In the genomic region with DNA sequence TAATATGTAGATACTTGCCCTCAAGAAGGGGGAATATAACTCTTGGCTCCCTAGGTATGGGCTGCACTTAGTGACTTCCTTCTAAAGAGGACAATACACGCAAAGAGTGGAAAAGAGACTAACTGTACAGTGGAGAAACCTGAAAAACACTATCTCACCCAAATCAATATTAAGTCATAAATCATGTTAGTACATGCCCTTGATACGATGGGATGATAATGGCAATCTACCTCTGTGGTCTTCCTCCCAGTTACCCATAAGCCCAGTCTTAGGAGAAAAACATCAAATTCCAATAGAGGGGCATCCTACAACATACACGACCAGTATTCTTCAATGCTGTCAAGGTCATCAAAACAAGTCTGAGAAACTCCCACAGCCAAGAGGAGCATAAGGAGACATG, we compare ENCODE assay signal across 9 cellular contexts. TPM values are rescaled to one million over a fixed set of nuclear protein-coding genes. Genes with fewer than 3 reads are reported as not detected.
A peak's percentile ranks its signal among the peaks of the same experiment; 100 is the strongest.
DNase-seq lines count a peak whose midpoint lies in the region; ATAC-seq and TF ChIP-seq lines count a peak whose summit lies in the region.
"Had no signal": no experiment of that assay in that cellular context is flagged by ENCODE, and none has a peak within 500 bp of the region (broad histone marks: within the 10 kb centered on the region; RNA-seq: fewer than 3 reads in every experiment).

No MANE protein-coding gene starts in this region.

- H3K9me3 ChIP-seq in iPS-18a (ENCODE audit: control insufficient read depth, low read depth, low read length) (no peaks in the 10 kb centered on the region), stomach (no peaks in the 10 kb centered on the region)
- H3K9me3 ChIP-seq: testis had no signal

- no peak for TF ChIP-seq CTCF in activated CD8-positive, alpha-beta T cell treated with anti-CD3 and anti-CD28 coated beads for 36 hours (IDR thresholded peaks at IDR 0.05)
- no peak for TF ChIP-seq CTCF in stomach (IDR thresholded peaks at IDR 0.05)

- peaks cover 15% of the 10 kb centered on the region for H3K36me3 Mint-ChIP-seq in T-helper 1 cell treated with Interleukin-12 subunit alpha and Interleukin-12 subunit beta and Interleukin-4 antibody, amounts not matched to agents 30 μg/mL and 1 μg/mL, for 36 hours (ENCODE audit: low read depth)
- peaks cover 27% of the 10 kb centered on the region for H3K36me3 Mint-ChIP-seq in activated CD8-positive, alpha-beta T cell treated with anti-CD3 and anti-CD28 coated beads for 36 hours (ENCODE audit: low read depth)

- H3K27ac Mint-ChIP-seq in T-helper 1 cell treated with Interleukin-12 subunit alpha and Interleukin-12 subunit beta and Interleukin-4 antibody, amounts not matched to agents 30 μg/mL and 1 μg/mL, for 36 hours: peak overlapping the region; percentile 83
- H3K27ac Mint-ChIP-seq in activated CD8-positive, alpha-beta T cell treated with anti-CD3 and anti-CD28 coated beads for 36 hours: peak overlapping the region; percentile 99

- H3K4me3 ChIP-seq in iPS-18a (ENCODE audit: low read length): peak overlapping the region; percentile 93
- peak overlapping the region; percentile 65 to 92 (median 71) for H3K4me3 ChIP-seq in stomach

- H3K4me3 Mint-ChIP-seq in T-helper 1 cell treated with Interleukin-12 subunit alpha and Interleukin-12 subunit beta and Interleukin-4 antibody, amounts not matched to agents 30 μg/mL and 1 μg/mL, for 36 hours: peak overlapping the region; percentile 99
- H3K4me3 Mint-ChIP-seq in activated CD8-positive, alpha-beta T cell treated with anti-CD3 and anti-CD28 coated beads for 36 hours: peak overlapping the region; percentile 90

- POLR2A ChIA-PET in activated CD8-positive, alpha-beta T cell treated with anti-CD3 and anti-CD28 coated beads for 36 hours (lab: Charles Lee): interaction anchor here (0.8 to 1.2 kb wide), 3 partner anchors 17 to 140 kb away, joined by 3 read pairs; no protein-coding TSS in a partner anchor

- no peak for DNase-seq in T-helper 1 cell
- DNase-seq in activated CD8-positive, alpha-beta T cell treated with anti-CD3 and anti-CD28 coated beads for 36 hours: no peak
- no peak for DNase-seq in stomach
- no peak for DNase-seq in NCI-H1105 (lab: John Stamatoyannopoulos, UW)
- DNase-seq in NCI-H524 (lab: John Stamatoyannopoulos, UW): no peak
- DNase-seq: testis had no signal

- CTCF ChIA-PET in activated CD8-positive, alpha-beta T cell treated with anti-CD3 and anti-CD28 coated beads for 36 hours (lab: Charles Lee): interaction anchor here (0.7 to 1.3 kb wide), 2 partner anchors 81 to 109 kb away, joined by 3 to 5 read pairs; no protein-coding TSS in a partner anchor

- 15 to 30% (median 28%) methylated on average over 3 of the region's 3 CpGs for WGBS in stomach, 5 donors

- no peak overlapping the region for H3K27ac ChIP-seq in iPS-18a (ENCODE audit: low read length)
- peak overlapping the region in 3 of 5 donors; percentile 94 to 97 (median 97) for H3K27ac ChIP-seq in stomach

- TF ChIP-seq EP300 in stomach (IDR thresholded peaks at IDR 0.05): no peak

- intact Hi-C loops in activated CD8-positive, alpha-beta T cell treated with anti-CD3 and anti-CD28 coated beads for 36 hours (cut with micrococcal nuclease): loop anchor here (10.0 kb wide), 1 partner anchor 113 kb away; a partner anchor contains a TSS
- intact Hi-C loops in stomach (cut with DNase I; ENCODE audit: low total_unique reads): no loop called here

- no peak for TF ChIP-seq POLR2A in stomach (IDR thresholded peaks at IDR 0.05)

- no peaks in the 10 kb centered on the region for H3K9me3 Mint-ChIP-seq in T-helper 1 cell treated with Interleukin-12 subunit alpha and Interleukin-12 subunit beta and Interleukin-4 antibody, amounts not matched to agents 30 μg/mL and 1 μg/mL, for 36 hours
- no peaks in the 10 kb centered on the region for H3K9me3 Mint-ChIP-seq in activated CD8-positive, alpha-beta T cell treated with anti-CD3 and anti-CD28 coated beads for 36 hours

- no peak overlapping the region for H3K9ac ChIP-seq in iPS-18a (ENCODE audit: low read length)

- peaks cover 15% of the 10 kb centered on the region for H3K4me1 ChIP-seq in iPS-18a (ENCODE audit: control insufficient read depth, low read depth, low read length)
- peaks cover 54 to 67% (median 64%) of the 10 kb centered on the region in 4 donors for H3K4me1 ChIP-seq in stomach

- ATAC-seq in activated CD8-positive, alpha-beta T cell treated with anti-CD3 and anti-CD28 coated beads for 36 hours: no peak
- ATAC-seq in GM19324 (IDR thresholded peaks at IDR 0.05; ENCODE audit: low FRiP score, unreplicated experiment): no peak

- H3K36me3 ChIP-seq in iPS-18a (ENCODE audit: control insufficient read depth, low read depth, low read length): no peaks in the 10 kb centered on the region
- no peaks in the 10 kb centered on the region for H3K36me3 ChIP-seq in stomach

- no peaks in the 10 kb centered on the region for H3K27me3 Mint-ChIP-seq in T-helper 1 cell treated with Interleukin-12 subunit alpha and Interleukin-12 subunit beta and Interleukin-4 antibody, amounts not matched to agents 30 μg/mL and 1 μg/mL, for 36 hours (ENCODE audit: low read depth)
- H3K27me3 Mint-ChIP-seq in activated CD8-positive, alpha-beta T cell treated with anti-CD3 and anti-CD28 coated beads for 36 hours: no peaks in the 10 kb centered on the region

- peaks cover 51% of the 10 kb centered on the region for H3K4me1 Mint-ChIP-seq in T-helper 1 cell treated with Interleukin-12 subunit alpha and Interleukin-12 subunit beta and Interleukin-4 antibody, amounts not matched to agents 30 μg/mL and 1 μg/mL, for 36 hours (ENCODE audit: low read depth)
- peaks cover 56% of the 10 kb centered on the region for H3K4me1 Mint-ChIP-seq in activated CD8-positive, alpha-beta T cell treated with anti-CD3 and anti-CD28 coated beads for 36 hours (ENCODE audit: low read depth)

- H3K27me3 ChIP-seq in iPS-18a (ENCODE audit: control insufficient read depth, insufficient read depth, low read length) (peaks cover 10% of the 10 kb centered on the region), stomach (no peaks in the 10 kb centered on the region)
- H3K27me3 ChIP-seq: testis had no signal

RNA-seq across cellular contexts. Expression of a gene that starts 1.3 kb away (rescaled TPM):
- 10 to 100 TPM; 43.4 to 45.0 TPM for total RNA-seq in activated CD8-positive, alpha-beta T cell treated with anti-CD3 and anti-CD28 coated beads for 36 hours
- total RNA-seq in stomach: 10 to 100 TPM; 28.3 to 53.9 (median 38.8) TPM
- polyA plus RNA-seq in stomach: 10 to 100 TPM; 25.1 to 30.5 (median 30.2) TPM

RNA-seq across cellular contexts. Expression of a gene that starts 48.6 kb away (rescaled TPM):
- not detected for total RNA-seq in activated CD8-positive, alpha-beta T cell treated with anti-CD3 and anti-CD28 coated beads for 36 hours
- total RNA-seq in stomach: 10 to 100 TPM in 1 of 5 donors, not detected in 4; 24.6 TPM
- under 1 TPM in 1 of 3 donors, not detected in 2; 0.13 TPM for polyA plus RNA-seq in stomach

RNA-seq across cellular contexts. Expression of a gene that starts 50.9 kb away (rescaled TPM):
- total RNA-seq in activated CD8-positive, alpha-beta T cell treated with anti-CD3 and anti-CD28 coated beads for 36 hours: not detected
- 1 to 10 TPM in 1 of 5 donors, under 1 TPM in 2, not detected in 2; 0.37 to 2.3 (median 0.58) TPM for total RNA-seq in stomach
- polyA plus RNA-seq in stomach: not detected
